Comparison of ENCODE assay signal across 18 cellular contexts in genomic region chr1:184634296-184634695, GRCh38.
DNase-seq lines count a peak whose midpoint lies in the region; ATAC-seq and TF ChIP-seq lines count a peak whose summit lies in the region.
"Had no signal": no experiment of that assay in that cellular context is flagged by ENCODE, and none has a peak within 500 bp of the region (broad histone marks: within the 10 kb centered on the region; RNA-seq: fewer than 3 reads in every experiment).

No MANE protein-coding gene starts in this region.

- peaks cover 19% of the 10 kb centered on the region for H3K9me3 ChIP-seq in endodermal cell (ENCODE audit: control insufficient read depth, low read length)

- peaks cover 7% of the 10 kb centered on the region for H3K9me3 Mint-ChIP-seq in endodermal cell
- no peaks in the 10 kb centered on the region for H3K9me3 Mint-ChIP-seq in stimulated activated effector memory CD8-positive, alpha-beta T cell treated with anti-CD3 and anti-CD28 coated beads, Interleukin-12 subunit alpha, Interleukin-12 subunit beta, amount 100 ng/mL, for 72 hours
- no peaks in the 10 kb centered on the region for H3K9me3 Mint-ChIP-seq in naive thymus-derived CD8-positive, alpha-beta T cell
- H3K9me3 Mint-ChIP-seq: CD4-positive, alpha-beta T cell had no signal

- H3K36me3 Mint-ChIP-seq in endodermal cell (ENCODE audit: low read depth) = no peaks in the 10 kb centered on the region
- H3K36me3 Mint-ChIP-seq in stimulated activated effector memory CD8-positive, alpha-beta T cell treated with anti-CD3 and anti-CD28 coated beads, Interleukin-12 subunit alpha, Interleukin-12 subunit beta, amount 100 ng/mL, for 72 hours = no peaks in the 10 kb centered on the region
- no peaks in the 10 kb centered on the region for H3K36me3 Mint-ChIP-seq in naive thymus-derived CD8-positive, alpha-beta T cell

- H3K27me3 ChIP-seq in endodermal cell (ENCODE audit: control insufficient read depth, insufficient read depth, low read length, poor library complexity, severe bottlenecking) = no peaks in the 10 kb centered on the region

- H3K4me3 ChIP-seq in endodermal cell (ENCODE audit: low read length) = peak overlapping the region; percentile 16

- POLR2A ChIA-PET in naive thymus-derived CD8-positive, alpha-beta T cell (lab: Charles Lee) = no interaction called here

- peaks cover 21% of the 10 kb centered on the region for H3K4me1 ChIP-seq in endodermal cell (ENCODE audit: control insufficient read depth, insufficient read depth, low read length)

- no peak overlapping the region for H3K27ac Mint-ChIP-seq in endodermal cell
- peak overlapping the region; percentile 17 for H3K27ac Mint-ChIP-seq in stimulated activated effector memory CD8-positive, alpha-beta T cell treated with anti-CD3 and anti-CD28 coated beads, Interleukin-12 subunit alpha, Interleukin-12 subunit beta, amount 100 ng/mL, for 72 hours
- no peak overlapping the region for H3K27ac Mint-ChIP-seq in naive thymus-derived CD8-positive, alpha-beta T cell
- H3K27ac Mint-ChIP-seq: B cell; CD4-positive, alpha-beta T cell had no signal

- no peak overlapping the region for H3K4me3 Mint-ChIP-seq in endodermal cell
- H3K4me3 Mint-ChIP-seq in stimulated activated effector memory CD8-positive, alpha-beta T cell treated with anti-CD3 and anti-CD28 coated beads, Interleukin-12 subunit alpha, Interleukin-12 subunit beta, amount 100 ng/mL, for 72 hours = no peak overlapping the region
- H3K4me3 Mint-ChIP-seq in naive thymus-derived CD8-positive, alpha-beta T cell = no peak overlapping the region
- H3K4me3 Mint-ChIP-seq: B cell; CD4-positive, alpha-beta T cell had no signal

- DNase-seq in D341Med (ENCODE audit: low spot score) = peak; percentile 84
- DNase-seq in NCI-H82 (lab: John Stamatoyannopoulos, UW) = peak; percentile 96
- DNase-seq in endodermal cell = no peak
- no peak for DNase-seq in stimulated activated effector memory CD8-positive, alpha-beta T cell treated with anti-CD3 and anti-CD28 coated beads, Interleukin-12 subunit alpha, Interleukin-12 subunit beta, amount 100 ng/mL, for 72 hours (ENCODE audit: low spot score in 2 of 2)
- DNase-seq in stimulated activated CD4-positive, alpha-beta T cell treated with anti-CD3 and anti-CD28 coated beads, Interleukin-1b, Interleukin-23, amount 100 ng/mL, for 48 hours = no peak
- DNase-seq in naive thymus-derived CD8-positive, alpha-beta T cell = no peak
- DNase-seq in NCI-H1930 (lab: John Stamatoyannopoulos, UW) = no peak
- DNase-seq: CD4-positive, alpha-beta T cell; DMS79 treated with DMSO at 0.1 percent for 48 hours; MM.1S; NCI-H1105; NCI-H1694; NCI-H2107; NCI-H226; NCI-H69; OCI-M1; SHP77 treated with DMSO at 0.1 percent for 48 hours had no signal

- H3K27ac ChIP-seq in endodermal cell (ENCODE audit: low read depth, low read length) = no peak overlapping the region

- H3K27me3 Mint-ChIP-seq in endodermal cell (ENCODE audit: insufficient read depth) = peaks cover 16% of the 10 kb centered on the region
- peaks cover 0 to 9% (median 0%) of the 10 kb centered on the region in 5 donors for H3K27me3 Mint-ChIP-seq in naive thymus-derived CD8-positive, alpha-beta T cell
- H3K27me3 Mint-ChIP-seq: CD4-positive, alpha-beta T cell had no signal

- peak; percentile 4 for TF ChIP-seq CTCF in endodermal cell (conservative IDR thresholded peaks at IDR 0.05)

- WGBS in endodermal cell (ENCODE audit: insufficient coverage in 1 of 2, insufficient read length in 1 of 2), 2 experiments = 56% methylated on average over 1 of the region's 1 CpG; no CpG with 5 or more reads in 1 of the 2 experiments

- ATAC-seq in stimulated activated effector memory CD8-positive, alpha-beta T cell treated with anti-CD3 and anti-CD28 coated beads, Interleukin-12 subunit alpha, Interleukin-12 subunit beta, amount 100 ng/mL, for 72 hours = no peak
- ATAC-seq in naive thymus-derived CD8-positive, alpha-beta T cell = no peak

- H3K9ac ChIP-seq in endodermal cell (ENCODE audit: extremely low read depth, low read length, poor library complexity, severe bottlenecking) = no peak overlapping the region

- no peaks in the 10 kb centered on the region for H3K36me3 ChIP-seq in endodermal cell (ENCODE audit: control insufficient read depth, insufficient read depth, low read length)

- H3K4me1 Mint-ChIP-seq in endodermal cell = peaks cover 36% of the 10 kb centered on the region
- no peaks in the 10 kb centered on the region for H3K4me1 Mint-ChIP-seq in stimulated activated effector memory CD8-positive, alpha-beta T cell treated with anti-CD3 and anti-CD28 coated beads, Interleukin-12 subunit alpha, Interleukin-12 subunit beta, amount 100 ng/mL, for 72 hours
- peaks cover 0 to 1% (median 0%) of the 10 kb centered on the region in 4 donors for H3K4me1 Mint-ChIP-seq in naive thymus-derived CD8-positive, alpha-beta T cell
- H3K4me1 Mint-ChIP-seq: B cell had no signal

Comparison
In these comparisons a context has a peak if more than half of its experiments do, and no peak if none do; other contexts are left out.
1. DNase-seq: peak in D341Med (single experiment) and NCI-H82 (single experiment); none in endodermal cell (single experiment), stimulated activated effector memory CD8-positive, alpha-beta T cell treated with anti-CD3 and anti-CD28 coated beads, Interleukin-12 subunit alpha, Interleukin-12 subunit beta, amount 100 ng/mL, for 72 hours (0 of 2), stimulated activated CD4-positive, alpha-beta T cell treated with anti-CD3 and anti-CD28 coated beads, Interleukin-1b, Interleukin-23, amount 100 ng/mL, for 48 hours (single experiment), naive thymus-derived CD8-positive, alpha-beta T cell (0 of 10) and NCI-H1930 (0 of 2).